In genomic region chr13:31965361-31966066, GRCh38 we compare ENCODE assay signal across 8 cellular contexts.
A peak's percentile ranks its signal among the peaks of the same experiment; 100 is the strongest.
DNase-seq lines count a peak whose midpoint lies in the region; ATAC-seq, FAIRE-seq and TF ChIP-seq lines count a peak whose summit lies in the region.

No MANE protein-coding gene starts in this region.

- intact Hi-C loops in PC-9 (cut with micrococcal nuclease; ENCODE audit: unreplicated experiment), result no loop called here
- intact Hi-C loops in right lobe of liver (cut with DNase I), result no loop called here

- H3K4me3 ChIP-seq in PC-9, result no peak overlapping the region
- no peak overlapping the region for H3K4me3 ChIP-seq in right lobe of liver
- H3K4me3 ChIP-seq in endodermal cell (ENCODE audit: low read length), result no peak overlapping the region

- no peaks in the 10 kb centered on the region for H3F3A ChIP-seq in PC-9 (ENCODE audit: insufficient read depth, low read depth)

- H3K27me3 ChIP-seq in PC-9 (ENCODE audit: insufficient read depth, low read depth), result no peaks in the 10 kb centered on the region
- no peaks in the 10 kb centered on the region for H3K27me3 ChIP-seq in right lobe of liver
- no peaks in the 10 kb centered on the region for H3K27me3 ChIP-seq in endodermal cell (ENCODE audit: control insufficient read depth, insufficient read depth, low read length, poor library complexity, severe bottlenecking)

- TF ChIP-seq CTCF in PC-9 (conservative IDR thresholded peaks at IDR 0.05) (no peak), right lobe of liver (IDR thresholded peaks at IDR 0.05) (no peak), endodermal cell (conservative IDR thresholded peaks at IDR 0.05) (no peak)

- peaks cover 9% of the 10 kb centered on the region for H3K36me3 Mint-ChIP-seq in endodermal cell (ENCODE audit: low read depth)
- H3K36me3 Mint-ChIP-seq in activated naive CD4-positive, alpha-beta T cell treated with anti-CD3 and anti-CD28 coated beads, Interleukin-2, amount 10 ng/mL, durations not matched to agents 7 days and 5 days, result no peaks in the 10 kb centered on the region

- no peaks in the 10 kb centered on the region for H4K20me1 ChIP-seq in PC-9 (ENCODE audit: insufficient read depth)

- H3K9me3 ChIP-seq in PC-9 (ENCODE audit: insufficient read depth, low read depth), result no peaks in the 10 kb centered on the region
- H3K9me3 ChIP-seq in right lobe of liver, result no peaks in the 10 kb centered on the region
- peaks cover 10% of the 10 kb centered on the region for H3K9me3 ChIP-seq in endodermal cell (ENCODE audit: control insufficient read depth, low read length)

- no peaks in the 10 kb centered on the region for H3K79me2 ChIP-seq in PC-9 (ENCODE audit: low read depth)

- POLR2A ChIA-PET in PC-9 (lab: Charles Lee; ENCODE audit: unreplicated experiment), result no interaction called here

- FAIRE-seq in GM18507 (lab: Jason Lieb, UNC), result peak; percentile 87

- no peak overlapping the region for H3K9ac ChIP-seq in endodermal cell (ENCODE audit: extremely low read depth, low read length, poor library complexity, severe bottlenecking)

- ATAC-seq in HG02610 (IDR thresholded peaks at IDR 0.05; ENCODE audit: unreplicated experiment) (peak; percentile 96), right lobe of liver (peak; percentile 76 to 94 (median 87))

- H3K4me3 Mint-ChIP-seq in endodermal cell, result no peak overlapping the region
- no peak overlapping the region for H3K4me3 Mint-ChIP-seq in activated naive CD4-positive, alpha-beta T cell treated with anti-CD3 and anti-CD28 coated beads, Interleukin-2, amount 10 ng/mL, durations not matched to agents 7 days and 5 days

- H3K27ac ChIP-seq in PC-9 (no peak overlapping the region), right lobe of liver (peak overlapping the region in 1 of 3 donors; percentile 13), endodermal cell (ENCODE audit: low read depth, low read length) (no peak overlapping the region)

- H3K9me2 ChIP-seq in PC-9 (ENCODE audit: insufficient read depth), result no peaks in the 10 kb centered on the region

- H3K27ac Mint-ChIP-seq in endodermal cell, result no peak overlapping the region
- no peak overlapping the region for H3K27ac Mint-ChIP-seq in activated naive CD4-positive, alpha-beta T cell treated with anti-CD3 and anti-CD28 coated beads, Interleukin-2, amount 10 ng/mL, durations not matched to agents 7 days and 5 days

- H3K4me1 Mint-ChIP-seq in endodermal cell, result peaks cover 7% of the 10 kb centered on the region
- no peaks in the 10 kb centered on the region for H3K4me1 Mint-ChIP-seq in activated naive CD4-positive, alpha-beta T cell treated with anti-CD3 and anti-CD28 coated beads, Interleukin-2, amount 10 ng/mL, durations not matched to agents 7 days and 5 days

- H3K9me3 Mint-ChIP-seq in endodermal cell, result peaks cover 20% of the 10 kb centered on the region
- H3K9me3 Mint-ChIP-seq in activated naive CD4-positive, alpha-beta T cell treated with anti-CD3 and anti-CD28 coated beads, Interleukin-2, amount 10 ng/mL, durations not matched to agents 7 days and 5 days, result no peaks in the 10 kb centered on the region

- H3K4me2 ChIP-seq in PC-9, result peak overlapping the region; percentile 37

- H3K27me3 Mint-ChIP-seq in endodermal cell (ENCODE audit: insufficient read depth), result no peaks in the 10 kb centered on the region
- H3K27me3 Mint-ChIP-seq in activated naive CD4-positive, alpha-beta T cell treated with anti-CD3 and anti-CD28 coated beads, Interleukin-2, amount 10 ng/mL, durations not matched to agents 7 days and 5 days, result peaks cover 14% of the 10 kb centered on the region

- H3K36me3 ChIP-seq in PC-9 (ENCODE audit: low read depth) (no peaks in the 10 kb centered on the region), right lobe of liver (no peaks in the 10 kb centered on the region), endodermal cell (ENCODE audit: control insufficient read depth, insufficient read depth, low read length) (no peaks in the 10 kb centered on the region)

- CTCF ChIA-PET in PC-9 (lab: Charles Lee), result no interaction called here
- CTCF ChIA-PET in activated naive CD4-positive, alpha-beta T cell treated with anti-CD3 and anti-CD28 coated beads, Interleukin-2, amount 10 ng/mL, durations not matched to agents 7 days and 5 days (lab: Charles Lee), result no interaction called here

- 0 out of 2 replicates have a peak overlapping the region, but pooled peaks have one; percentile 29 for H2AFZ ChIP-seq in PC-9

- no TSS peak for BruUV-seq in PC-9 (replicated peaks; lab: Mats Ljungman, UMichigan)

- peak; percentile 18 for DNase-seq in GM18507 (ENCODE audit: extremely low spot score, insufficient read length, low read depth)
- peak in 1 of 2 experiments; percentile 52 for DNase-seq in PC-9
- no peak for DNase-seq in right lobe of liver
- no peak for DNase-seq in putamen (ENCODE audit: low spot score)
- no peak for DNase-seq in endodermal cell
- no peak for DNase-seq in NCI-H1694 treated with DMSO at 0.1 percent for 48 hours (lab: John Stamatoyannopoulos, UW)
- no peak for DNase-seq in activated naive CD4-positive, alpha-beta T cell treated with anti-CD3 and anti-CD28 coated beads, Interleukin-2, amount 10 ng/mL, durations not matched to agents 7 days and 5 days

- WGBS in right lobe of liver (ENCODE audit: insufficient coverage, low coverage, low lambda C conversion rate, missing lambda C conversion rate), result 6% methylated on average over 3 of the region's 3 CpGs
- WGBS in endodermal cell (ENCODE audit: insufficient coverage in 1 of 2, insufficient read length in 1 of 2), 2 experiments, result 85 to 95% methylated on average over 3 of the region's 3 CpGs

- H3K4me1 ChIP-seq in PC-9 (replicated peaks; ENCODE audit: insufficient read depth) (0 out of 2 replicates have a peak, but pooled peaks cover 5% of the 10 kb centered on the region), right lobe of liver (peaks cover 0 to 11% (median 6%) of the 10 kb centered on the region in 4 donors), endodermal cell (ENCODE audit: control insufficient read depth, insufficient read depth, low read length) (peaks cover 2% of the 10 kb centered on the region)

- no peak for TF ChIP-seq POLR2A in right lobe of liver (IDR thresholded peaks at IDR 0.05)
